Comparison of ENCODE assay signal across 8 cellular contexts in the genomic region with DNA sequence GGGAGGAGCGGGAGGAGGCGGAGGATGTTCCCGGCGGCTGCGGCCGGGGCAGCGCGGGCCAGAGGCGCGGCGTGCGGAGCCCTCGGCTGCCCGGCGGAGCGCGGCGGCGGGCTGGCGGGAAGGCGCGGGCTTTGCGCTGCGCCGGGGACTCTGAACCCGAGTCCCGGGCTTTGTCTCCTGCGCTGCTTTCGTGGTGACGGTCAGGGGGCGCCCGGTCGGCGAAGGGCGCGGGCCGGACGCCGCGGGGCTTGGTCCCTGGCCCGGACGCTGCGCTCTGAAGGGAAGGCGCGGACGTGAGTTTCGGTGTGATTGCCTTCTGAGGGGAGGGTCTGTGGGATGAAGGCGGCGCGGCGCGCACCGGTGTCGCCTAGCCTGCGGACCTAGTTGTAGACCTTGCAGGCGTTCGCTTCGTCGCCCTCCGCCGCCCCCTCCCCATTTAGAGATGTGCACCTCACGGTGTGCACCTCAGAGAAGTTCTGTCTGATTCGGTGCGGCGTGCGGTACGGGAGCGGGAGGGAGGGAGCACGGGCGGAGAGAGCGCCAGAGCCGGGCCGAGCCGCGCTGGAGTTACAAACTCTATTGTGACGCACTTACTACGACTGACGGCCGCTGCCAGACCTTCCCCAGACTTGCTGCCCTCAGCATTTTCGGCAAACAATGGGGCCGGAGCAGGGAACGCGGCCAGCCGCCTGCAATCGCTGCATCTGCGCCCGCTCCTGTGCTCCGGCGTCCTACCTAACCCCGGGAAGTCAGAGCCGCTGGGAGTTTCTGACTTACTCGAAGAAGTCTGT. TPM values are rescaled to one million over a fixed set of nuclear protein-coding genes. Genes with fewer than 3 reads are reported as not detected.
DNase-seq lines count a peak whose midpoint lies in the region; ATAC-seq, FAIRE-seq and TF ChIP-seq lines count a peak whose summit lies in the region.

No MANE protein-coding gene starts in this region.

- no peaks in the 10 kb centered on the region; a peak in 1 of 5 replicates for H3K27me3 ChIP-seq in HepG2 (ENCODE audit: control insufficient read depth in 1 of 2, insufficient read depth in 2 of 2, low read length in 2 of 2)

- no TSS peak for BruUV-seq in HepG2 (replicated peaks; lab: Mats Ljungman, UMichigan)

- peaks cover 28% of the 10 kb centered on the region for H3K4me1 Mint-ChIP-seq in WTC11

- H3K4me1 ChIP-seq in A549 (peaks cover 23% of the 10 kb centered on the region), HepG2 (ENCODE audit: insufficient read depth, low read length) (peaks cover 45% of the 10 kb centered on the region)

- in situ Hi-C loops in GM18951 (cut with MboI; ENCODE audit: low sequenced_read_pairs, unreplicated experiment) = no loop called here
- in situ Hi-C loops in HepG2 (cut with HindIII; ENCODE audit: extremely low pct_ligation_motif_present, low pct_unique_long_range_greater_than_20kb) = no loop called here

- CTCF ChIA-PET in A549 (lab: Yijun Ruan, JAX) (interaction anchor here (0.8 kb wide), 1 partner anchor 9 kb away, joined by 4 read pairs; no protein-coding TSS in a partner anchor), WTC11 (lab: Charles Lee) (no interaction called here), HepG2 (lab: Yijun Ruan, JAX; ENCODE audit: low intra/inter-chr PET ratio, low total read pairs) (no interaction called here)

- peak overlapping the region; percentile 84 for H3K4me3 Mint-ChIP-seq in WTC11

- intact Hi-C loops in HepG2 (cut with micrococcal nuclease; ENCODE audit: unreplicated experiment) = loop anchor here (2.0 to 10.0 kb wide), 2 partner anchors 14 to 452 kb away; no protein-coding TSS in a partner anchor

- H3K4me2 ChIP-seq in A549 (peak overlapping the region; percentile 96), HepG2 (ENCODE audit: low read depth, low read length) (peak overlapping the region; percentile 85)

- peaks cover 11 to 38% of the 10 kb centered on the region in 2 experiments for H3K36me3 ChIP-seq in HepG2 (replicated peaks in 1 of 2; ENCODE audit: control insufficient read depth in 1 of 2, insufficient read depth in 2 of 2, low read length in 2 of 2)

- TF ChIP-seq RAD21 in A549 (conservative IDR thresholded peaks at IDR 0.05 in 1 of 2, IDR thresholded peaks at IDR 0.05 in 1 of 2) (no peak), HepG2 (CRISPR knock-in tag; IDR thresholded peaks at IDR 0.05) (peak; percentile 64)

- H3K9ac ChIP-seq in HepG2 (ENCODE audit: insufficient read depth, low read depth, low read length) = peak overlapping the region; percentile 92

- peak overlapping the region; percentile 64 to 91 for H3K27ac ChIP-seq in A549
- peak overlapping the region; percentile 89 for H3K27ac ChIP-seq in HepG2 (ENCODE audit: extremely low read length, insufficient read depth, low read length)

- H4K20me1 ChIP-seq in HepG2 (ENCODE audit: insufficient read depth, low read length) = 0 out of 2 replicates have a peak, but pooled peaks cover 4% of the 10 kb centered on the region

- H3K9me3 Mint-ChIP-seq in WTC11 = no peaks in the 10 kb centered on the region

- TF ChIP-seq EP300 in A549 (IDR thresholded peaks at IDR 0.05) (no peak), HepG2 (IDR thresholded peaks at IDR 0.05; ENCODE audit: low read depth in 2 of 2, low read length in 2 of 2) (no peak), HepG2 (CRISPR knock-in tag; IDR thresholded peaks at IDR 0.05; ENCODE audit: borderline replicate concordance) (no peak; the same call in 1 of the 2 replicates)

- TF ChIP-seq CTCF in A549 (IDR thresholded peaks at IDR 0.05) = no peak
- TF ChIP-seq CTCF in WTC11 (IDR thresholded peaks at IDR 0.05) = no peak
- no peak for TF ChIP-seq CTCF in HepG2 (CRISPR knock-in tag; IDR thresholded peaks at IDR 0.05)

- peaks cover 57% of the 10 kb centered on the region for H3K79me2 ChIP-seq in HepG2 (ENCODE audit: insufficient read depth, low read length)

- no peak overlapping the region for H2AFZ ChIP-seq in HepG2 (ENCODE audit: low read length)

- POLR2A ChIA-PET in A549 (lab: Yijun Ruan, JAX) = no interaction called here
- POLR2A ChIA-PET in WTC11 (lab: Charles Lee) = no interaction called here
- POLR2A ChIA-PET in HepG2 (lab: Yijun Ruan, JAX) = interaction anchor here (1.3 kb wide), 1 partner anchor 10 kb away, joined by 3 read pairs; no protein-coding TSS in a partner anchor

- H3K9me3 ChIP-seq in A549 (no peaks in the 10 kb centered on the region), HepG2 (ENCODE audit: low read length) (no peaks in the 10 kb centered on the region)

- ATAC-seq in A549 = peak; percentile 28 to 51
- peak; percentile 14 for ATAC-seq in WTC11
- peak; percentile 37 for ATAC-seq in HepG2
- no peak for ATAC-seq in HG02981 (IDR thresholded peaks at IDR 0.05; ENCODE audit: unreplicated experiment)

- H3K36me3 Mint-ChIP-seq in WTC11 = peaks cover 38% of the 10 kb centered on the region

- peak overlapping the region; percentile 84 for H3K27ac Mint-ChIP-seq in WTC11

- no peak for FAIRE-seq in A549 (lab: Jason Lieb, UNC)
- peak; percentile 71 for FAIRE-seq in HepG2 (lab: Jason Lieb, UNC)

- peak; percentile 25 to 76 for DNase-seq in A549 (ENCODE audit: low read depth in 1 of 2, low spot score in 1 of 2)
- peak; percentile 60 for DNase-seq in NCI-H2029 (lab: John Stamatoyannopoulos, UW)
- peak; percentile 83 for DNase-seq in WTC11 (ENCODE audit: low spot score)
- DNase-seq in ecto neural progenitor cell (ENCODE audit: low spot score) = peak; percentile 84
- DNase-seq in HepG2 (ENCODE audit: low spot score) = peak; percentile 75
- peak; percentile 42 to 55 for DNase-seq in stimulated activated CD4-positive, alpha-beta T cell treated with anti-CD3 and anti-CD28 coated beads, Interleukin-2, amount 100 ng/mL, for 24 hours

- TF ChIP-seq POLR2A in A549 (IDR thresholded peaks at IDR 0.05; ENCODE audit: low read length) (0 out of 2 replicates have a peak, but pooled peaks have one; percentile 10), GM18951 (IDR thresholded peaks at IDR 0.05; ENCODE audit: extremely low read depth, insufficient read depth, insufficient read length) (peak; percentile 10), HepG2 (IDR thresholded peaks at IDR 0.05; ENCODE audit: insufficient read depth in 1 of 2, low read depth in 2 of 2, low read length in 2 of 2) (peak in 1 of 2 experiments; percentile 57; a peak in 2 of 4 replicates)

- H3K4me3 ChIP-seq in A549 = peak overlapping the region; percentile 78
- peak overlapping the region; percentile 86 to 96 (median 93) for H3K4me3 ChIP-seq in HepG2 (replicated peaks in 1 of 3; ENCODE audit: insufficient read depth in 1 of 3, low read depth in 2 of 3, low read length in 3 of 3)

- WGBS in A549 (ENCODE audit: missing lambda C conversion rate) = 7% methylated on average over 11 of the region's 92 CpGs
- 1% methylated on average over 45 of the region's 92 CpGs for WGBS in HepG2 (ENCODE audit: low lambda C conversion rate)

- H3K27me3 Mint-ChIP-seq in WTC11 (ENCODE audit: low read depth) = peaks cover 38% of the 10 kb centered on the region

TF ChIP-seq in A549, 52 proteins besides CTCF, POLR2A, EP300 and RAD21 (continues in another document):
- TF ChIP-seq FOXS1 (CRISPR knock-in tag; IDR thresholded peaks at IDR 0.05) = no peak
- TF ChIP-seq, protein P1, sequence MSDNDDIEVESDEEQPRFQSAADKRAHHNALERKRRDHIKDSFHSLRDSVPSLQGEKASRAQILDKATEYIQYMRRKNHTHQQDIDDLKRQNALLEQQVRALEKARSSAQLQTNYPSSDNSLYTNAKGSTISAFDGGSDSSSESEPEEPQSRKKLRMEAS (IDR thresholded peaks at IDR 0.05) = peak; percentile 37

TF ChIP-seq in WTC11, 78 proteins besides CTCF, POLR2A, EP300 and RAD21 (continues in another document):
- 0 out of 2 replicates have a peak, but pooled peaks have one; percentile 36 for TF ChIP-seq ETV6 (CRISPR knock-in tag; IDR thresholded peaks at IDR 0.05)

TF ChIP-seq in HepG2, 621 proteins besides CTCF, POLR2A, EP300 and RAD21 (continues in another document):
- TF ChIP-seq ZSCAN12 (CRISPR knock-in tag; IDR thresholded peaks at IDR 0.05) = no peak
- TF ChIP-seq GPN1 (CRISPR knock-in tag; IDR thresholded peaks at IDR 0.05; ENCODE audit: borderline replicate concordance) = no peak
- peak; percentile 20; the same call in 1 of the 2 replicates for TF ChIP-seq PHF21A (CRISPR knock-in tag; IDR thresholded peaks at IDR 0.05)
- no peak for TF ChIP-seq JDP2 (CRISPR knock-in tag; IDR thresholded peaks at IDR 0.05; ENCODE audit: borderline replicate concordance)

RNA-seq across cellular contexts. Expression of gene BCL2L11, which starts 2.1 kb away (rescaled TPM):
- 7.4 and 14.5 TPM in 2 replicates for polyA plus RNA-seq in A549 (2011; rRNA removed)
- polyA plus RNA-seq in A549 (2012; cell fraction: cytosol; rRNA removed) = 3.7 and 5.8 TPM in 2 replicates
- polyA plus RNA-seq in A549 (2012; cell fraction: nucleus; rRNA removed) = 4.8 and 5.9 TPM in 2 replicates
- polyA plus RNA-seq in A549 (2017; fragmentation: RNase III; extraction: RNeasy Plus Mini Kit Qiagen cat#74134 plus additional on column Dnase treatment) = 9.6 to 17.4 TPM (median 14.5 TPM) in 3 replicates
- polyA minus RNA-seq in A549 (2011; rRNA and poly(A)+ RNA removed) = 15.2 and 16.4 TPM in 2 replicates
- total RNA-seq in WTC11 (2021) = 19.3 to 20.8 TPM (median 20.7 TPM) in 3 replicates
- 9.7 and 9.9 TPM in 2 replicates for total RNA-seq in HepG2 (2016; rRNA removed; fragmentation: Illumina TruSeq; extraction: Trizol)
- 1.5 and 4.5 TPM in 2 replicates for total RNA-seq in HepG2 (2016; cell fraction: cytosol; rRNA removed; fragmentation: Illumina TruSeq; extraction: Trizol; ENCODE audit: low read depth)
- total RNA-seq in HepG2 (2016; cell fraction: insoluble cytoplasmic fraction; rRNA removed; fragmentation: Illumina TruSeq; extraction: Trizol) = 6.4 and 9.7 TPM in 2 replicates
- 6.9 and 7.6 TPM in 2 replicates for total RNA-seq in HepG2 (2016; cell fraction: membrane; rRNA removed; fragmentation: Illumina TruSeq; extraction: Trizol)
- total RNA-seq in HepG2 (2016; cell fraction: nucleus; rRNA removed; fragmentation: Illumina TruSeq; extraction: Trizol) = 22.7 and 24.2 TPM in 2 replicates
- 6.1 and 6.4 TPM in 2 replicates for polyA plus RNA-seq in HepG2 (2011; rRNA removed)
- 3.7 and 5.7 TPM in 2 replicates for polyA plus RNA-seq in HepG2 (2011; cell fraction: cytosol; rRNA removed)
- polyA plus RNA-seq in HepG2 (2011; cell fraction: nucleus; rRNA removed) = 9.5 and 16.1 TPM in 2 replicates
- polyA plus RNA-seq in HepG2 (2012) = 11.6 and 12.0 TPM in 2 replicates
- polyA plus RNA-seq in HepG2 (2016; cell fraction: cytosol; fragmentation: Illumina TruSeq; extraction: Trizol; ENCODE audit: low read depth) = 1.6 and 2.1 TPM in 2 replicates
- polyA plus RNA-seq in HepG2 (2016; cell fraction: insoluble cytoplasmic fraction; fragmentation: Illumina TruSeq; extraction: Trizol; ENCODE audit: low read depth) = 9.9 and 10.8 TPM in 2 replicates
- 3.1 and 3.8 TPM in 2 replicates for polyA plus RNA-seq in HepG2 (2016; cell fraction: membrane; fragmentation: Illumina TruSeq; extraction: Trizol; ENCODE audit: low read depth)
- polyA plus RNA-seq in HepG2 (2016; cell fraction: nucleus; fragmentation: Illumina TruSeq; extraction: Trizol; ENCODE audit: insufficient read depth, low read depth) = 22.4 and 23.3 TPM in 2 replicates
- polyA minus RNA-seq in HepG2 (2011; rRNA and poly(A)+ RNA removed; ENCODE audit: low replicate concordance) = 7.4 and 11.0 TPM in 2 replicates
- polyA minus RNA-seq in HepG2 (2011; cell fraction: cytosol; rRNA and poly(A)+ RNA removed) = 6.5 and 6.6 TPM in 2 replicates
- polyA minus RNA-seq in HepG2 (2011; cell fraction: nucleus; rRNA and poly(A)+ RNA removed) = 24.2 and 24.5 TPM in 2 replicates
